ENCODE assay signal across 30 cellular contexts in the genomic region with DNA sequence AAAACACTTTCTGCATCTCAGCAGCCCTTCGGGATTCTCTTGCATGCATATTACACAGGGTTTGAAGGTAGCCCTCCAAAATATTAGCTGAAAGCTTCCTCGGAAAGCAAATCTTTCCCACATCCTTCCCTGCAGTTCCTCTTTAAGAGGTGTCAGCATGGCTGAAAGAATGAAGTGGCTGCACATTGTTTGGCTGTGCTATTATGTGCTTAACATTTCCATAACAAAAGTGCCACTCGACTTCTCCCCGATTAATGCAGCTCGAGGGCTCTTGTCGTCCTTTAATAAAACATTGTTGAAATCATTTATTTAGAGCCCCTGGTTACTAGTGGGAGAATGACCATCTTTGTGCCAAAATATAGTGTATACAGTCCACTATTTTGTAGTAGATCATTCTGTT. TPM values are rescaled to one million over a fixed set of nuclear protein-coding genes. Genes with fewer than 3 reads are reported as not detected.
DNase-seq lines count a peak whose midpoint lies in the region; ATAC-seq, FAIRE-seq and TF ChIP-seq lines count a peak whose summit lies in the region.
"Had no signal": no experiment of that assay in that cellular context is flagged by ENCODE, and none has a peak within 500 bp of the region (broad histone marks: within the 10 kb centered on the region; RNA-seq: fewer than 3 reads in every experiment).

No MANE protein-coding gene starts in this region.

- H3K36me3 ChIP-seq in HAP-1 (replicated peaks) (no peaks in the 10 kb centered on the region), osteoblast (ENCODE audit: insufficient read depth, low read length) (no peaks in the 10 kb centered on the region)
- H3K36me3 ChIP-seq: lower lobe of right lung, suprapubic skin had no signal

- no peak overlapping the region for H3K4me3 Mint-ChIP-seq in naive thymus-derived CD8-positive, alpha-beta T cell
- H3K4me3 Mint-ChIP-seq: activated CD8-positive, alpha-beta T cell treated with anti-CD3 and anti-CD28 coated beads, Interleukin-2, amount 10 ng/mL, durations not matched to agents 7 days and 5 days; activated naive CD4-positive, alpha-beta T cell treated with anti-CD3 and anti-CD28 coated beads, Interleukin-2, amount 50 U/mL, for 24 hours; IgD-negative memory B cell; stimulated activated naive B cell treated with anti-CD40 and anti-IgM and Interleukin-4, amounts not matched to agents 10 μg/mL and 1 μg/mL and 100 μg/mL, for 72 hours had no signal

- no peaks in the 10 kb centered on the region for H3K9me3 ChIP-seq in HAP-1
- H3K9me3 ChIP-seq in osteoblast (ENCODE audit: low read depth, low read length) = no peaks in the 10 kb centered on the region
- H3K9me3 ChIP-seq: lower lobe of right lung, mucosa of descending colon, SK-N-SH, suprapubic skin had no signal

- no peak overlapping the region for H3K27ac ChIP-seq in osteoblast (ENCODE audit: low read depth, low read length)
- H3K27ac ChIP-seq: lower lobe of right lung, suprapubic skin had no signal

- peaks cover 2 to 9% (median 7%) of the 10 kb centered on the region in 4 donors for H3K4me1 Mint-ChIP-seq in naive thymus-derived CD8-positive, alpha-beta T cell

- H3K27me3 ChIP-seq in HAP-1 (ENCODE audit: low read depth) = peaks cover 47% of the 10 kb centered on the region
- H3K27me3 ChIP-seq in osteoblast (ENCODE audit: insufficient read depth, low read length) = peaks cover 20% of the 10 kb centered on the region
- H3K27me3 ChIP-seq: suprapubic skin had no signal

- H3K27ac Mint-ChIP-seq in naive thymus-derived CD8-positive, alpha-beta T cell = no peak overlapping the region
- H3K27ac Mint-ChIP-seq: activated CD8-positive, alpha-beta T cell treated with anti-CD3 and anti-CD28 coated beads, Interleukin-2, amount 10 ng/mL, durations not matched to agents 7 days and 5 days; activated naive CD4-positive, alpha-beta T cell treated with anti-CD3 and anti-CD28 coated beads, Interleukin-2, amount 50 U/mL, for 24 hours; activated T-helper 2 cell treated with anti-CD3 and anti-CD28 coated beads, Interferon-gamma antibody, Interleukin-2, Interleukin-4, amounts not matched to agents 10 μg/mL and 5 μg/mL and 100 μg/mL, durations not matched to agents 14 hours and 24 hours and 36 hours; CD14-positive monocyte; IgD-negative memory B cell; progenitor cell of endocrine pancreas; stimulated activated naive B cell treated with anti-CD40 and anti-IgM and Interleukin-4, amounts not matched to agents 10 μg/mL and 1 μg/mL and 100 μg/mL, for 72 hours had no signal

- in situ Hi-C loops in HAP-1 (cut with MboI; ENCODE audit: low sequenced_read_pairs) = no loop called here

- no peak overlapping the region for H3K4me2 ChIP-seq in osteoblast (ENCODE audit: insufficient read depth, low read length)
- H3K4me2 ChIP-seq: SK-N-SH had no signal

- POLR2A ChIA-PET in naive thymus-derived CD8-positive, alpha-beta T cell (lab: Charles Lee) = no interaction called here

- H3K9me3 Mint-ChIP-seq in naive thymus-derived CD8-positive, alpha-beta T cell = peaks cover 0 to 1% (median 0%) of the 10 kb centered on the region in 9 donors
- H3K9me3 Mint-ChIP-seq: activated naive CD4-positive, alpha-beta T cell treated with anti-CD3 and anti-CD28 coated beads, Interleukin-2, amount 50 U/mL, for 24 hours; activated T-helper 2 cell treated with anti-CD3 and anti-CD28 coated beads, Interferon-gamma antibody, Interleukin-2, Interleukin-4, amounts not matched to agents 10 μg/mL and 5 μg/mL and 100 μg/mL, durations not matched to agents 14 hours and 24 hours and 36 hours; IgD-negative memory B cell; stimulated activated naive B cell treated with anti-CD40 and anti-IgM and Interleukin-4, amounts not matched to agents 10 μg/mL and 1 μg/mL and 100 μg/mL, for 72 hours had no signal

- TF ChIP-seq CTCF in D721Med (IDR thresholded peaks at IDR 0.05; ENCODE audit: insufficient read depth, missing control alignments) = no peak
- TF ChIP-seq CTCF in osteoblast (IDR thresholded peaks at IDR 0.05; ENCODE audit: extremely low read depth, low read depth, low read length) = no peak

- H3K4me1 ChIP-seq in HAP-1 (peaks cover 3% of the 10 kb centered on the region; the same call in 1 of the 2 replicates), osteoblast (ENCODE audit: insufficient read depth, low read length) (peaks cover 4% of the 10 kb centered on the region)

- peaks cover 5% of the 10 kb centered on the region for H4K20me1 ChIP-seq in osteoblast (ENCODE audit: insufficient read depth, low read length)

- DNase-seq in ELF-1 (ENCODE audit: low read depth, low spot score) = peak; percentile 30
- peak; percentile 47 to 82 for DNase-seq in HAP-1 (ENCODE audit: low spot score in 2 of 2)
- DNase-seq in NCI-H774 (lab: John Stamatoyannopoulos, UW) = peak; percentile 61
- peak; percentile 35 for DNase-seq in iPS-NIHi11 (ENCODE audit: low spot score)
- DNase-seq in D721Med (ENCODE audit: insufficient read length, low spot score) = no peak
- no peak for DNase-seq in osteoblast (ENCODE audit: insufficient read length, low spot score, missing footprints)
- DNase-seq in naive thymus-derived CD8-positive, alpha-beta T cell = no peak
- DNase-seq: activated CD4-positive, alpha-beta T cell treated with anti-CD3 and anti-CD28 coated beads for 1 hour; activated CD8-positive, alpha-beta T cell treated with anti-CD3 and anti-CD28 coated beads, Interleukin-2, amount 10 ng/mL, durations not matched to agents 7 days and 5 days; amygdala; effector CD8-positive, alpha-beta T cell; erythroblast; lower lobe of right lung; mucosa of descending colon; NCI-H2171; NCI-H526 treated with DMSO at 0.1 percent for 48 hours; SK-N-SH; stimulated activated CD4-positive, alpha-beta T cell treated with anti-CD3 and anti-CD28 coated beads, Interleukin-12 subunit alpha, Interleukin-12 subunit beta, amount 100 ng/mL, for 4 hours; stimulated activated CD4-positive, alpha-beta T cell treated with anti-CD3 and anti-CD28 coated beads, Interleukin-4, amount 100 ng/mL, for 24 hours; stimulated activated naive B cell treated with anti-CD40 and anti-IgM and Interleukin-4, amounts not matched to agents 10 μg/mL and 1 μg/mL and 100 μg/mL, for 72 hours; T-helper 2 cell had no signal

- H3K36me3 Mint-ChIP-seq in naive thymus-derived CD8-positive, alpha-beta T cell = no peaks in the 10 kb centered on the region
- H3K36me3 Mint-ChIP-seq: activated naive CD4-positive, alpha-beta T cell treated with anti-CD3 and anti-CD28 coated beads, Interleukin-2, amount 50 U/mL, for 24 hours; IgD-negative memory B cell; stimulated activated naive B cell treated with anti-CD40 and anti-IgM and Interleukin-4, amounts not matched to agents 10 μg/mL and 1 μg/mL and 100 μg/mL, for 72 hours had no signal

- FAIRE-seq in D721Med (lab: Jason Lieb, UNC) = no peak
- FAIRE-seq: colon, GM12892 had no signal

- peaks cover 35 to 83% (median 63%) of the 10 kb centered on the region in 5 donors for H3K27me3 Mint-ChIP-seq in naive thymus-derived CD8-positive, alpha-beta T cell

- peaks cover 11% of the 10 kb centered on the region for H3K79me2 ChIP-seq in osteoblast (ENCODE audit: insufficient read depth, low read length)

- ATAC-seq in naive thymus-derived CD8-positive, alpha-beta T cell = no peak
- ATAC-seq: activated CD8-positive, alpha-beta T cell treated with anti-CD3 and anti-CD28 coated beads, Interleukin-2, amount 10 ng/mL, durations not matched to agents 7 days and 5 days; lower lobe of right lung; mucosa of descending colon; sciatic nerve; stimulated activated naive B cell treated with anti-CD40 and anti-IgM and Interleukin-4, amounts not matched to agents 10 μg/mL and 1 μg/mL and 100 μg/mL, for 72 hours had no signal

- H3K4me3 ChIP-seq in HAP-1 (no peak overlapping the region), osteoblast (ENCODE audit: insufficient read depth, low read length) (no peak overlapping the region)
- H3K4me3 ChIP-seq: lower lobe of right lung, mucosa of descending colon, suprapubic skin had no signal

- no peak overlapping the region for H2AFZ ChIP-seq in osteoblast (ENCODE audit: low read length)

RNA-seq across cellular contexts. Expression of a gene that starts 6.5 kb away (rescaled TPM):
- total RNA-seq in osteoblast = 107 and 121 TPM in 2 replicates
- under 1 TPM; 0.29 to 0.91 TPM for total RNA-seq in naive thymus-derived CD8-positive, alpha-beta T cell
- polyA plus RNA-seq in naive thymus-derived CD8-positive, alpha-beta T cell = under 1 TPM in 2 of 3 donors, not detected in 1; 0.08 to 0.22 TPM

Comparison
In these comparisons a context has a peak if more than half of its experiments do, and no peak if none do; other contexts are left out.
1. DNase-seq: peak in ELF-1 (single experiment), HAP-1 (2 of 2), NCI-H774 (single experiment) and iPS-NIHi11 (single experiment); none in D721Med (single experiment), osteoblast (single experiment) and naive thymus-derived CD8-positive, alpha-beta T cell (0 of 10).
2. RNA of a gene that starts 6.5 kb away (total RNA-seq): 107 to 121 TPM in osteoblast; 0.29 to 0.91 TPM in naive thymus-derived CD8-positive, alpha-beta T cell; every median in the first group is over 10 times any median in the second.